In the genomic region with DNA sequence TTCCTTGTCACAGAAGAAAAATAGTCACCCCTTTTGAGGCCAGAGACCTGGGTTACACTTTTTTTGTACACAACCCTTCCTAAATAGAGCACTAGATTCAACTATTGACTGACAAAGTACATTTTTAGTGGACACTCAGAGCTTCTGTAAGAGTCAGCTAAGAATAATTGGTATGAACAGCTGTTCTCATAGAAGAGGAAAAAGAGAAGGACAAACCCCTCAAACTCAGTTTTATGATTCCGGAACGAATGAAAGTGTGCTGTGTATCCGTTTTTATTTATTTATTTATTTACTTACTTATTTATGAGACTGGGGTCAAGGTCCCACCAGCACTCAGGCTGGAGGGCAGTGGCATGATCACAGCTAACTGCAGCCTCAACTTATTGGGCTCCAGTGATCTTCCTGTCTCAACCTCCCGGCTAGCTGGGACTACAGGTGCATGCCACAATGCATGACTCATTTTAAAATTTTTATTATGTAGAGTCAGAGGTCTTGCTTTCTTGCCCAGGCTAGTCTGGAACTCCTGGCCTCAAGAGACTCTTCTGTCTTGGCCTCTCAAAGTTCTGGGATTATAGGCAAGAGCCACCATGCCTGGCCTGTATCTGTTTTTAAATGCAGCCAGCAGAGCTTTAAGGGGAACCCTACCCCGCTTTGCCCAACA, we compare ENCODE assay signal across 1 cellular context.
TF ChIP-seq lines count a peak whose summit lies in the region.

No MANE protein-coding gene starts in this region.

TF ChIP-seq in HepG2, 621 proteins besides CTCF, POLR2A, EP300 and RAD21 (continued from another document and continues in another):
- TF ChIP-seq, protein P1, sequence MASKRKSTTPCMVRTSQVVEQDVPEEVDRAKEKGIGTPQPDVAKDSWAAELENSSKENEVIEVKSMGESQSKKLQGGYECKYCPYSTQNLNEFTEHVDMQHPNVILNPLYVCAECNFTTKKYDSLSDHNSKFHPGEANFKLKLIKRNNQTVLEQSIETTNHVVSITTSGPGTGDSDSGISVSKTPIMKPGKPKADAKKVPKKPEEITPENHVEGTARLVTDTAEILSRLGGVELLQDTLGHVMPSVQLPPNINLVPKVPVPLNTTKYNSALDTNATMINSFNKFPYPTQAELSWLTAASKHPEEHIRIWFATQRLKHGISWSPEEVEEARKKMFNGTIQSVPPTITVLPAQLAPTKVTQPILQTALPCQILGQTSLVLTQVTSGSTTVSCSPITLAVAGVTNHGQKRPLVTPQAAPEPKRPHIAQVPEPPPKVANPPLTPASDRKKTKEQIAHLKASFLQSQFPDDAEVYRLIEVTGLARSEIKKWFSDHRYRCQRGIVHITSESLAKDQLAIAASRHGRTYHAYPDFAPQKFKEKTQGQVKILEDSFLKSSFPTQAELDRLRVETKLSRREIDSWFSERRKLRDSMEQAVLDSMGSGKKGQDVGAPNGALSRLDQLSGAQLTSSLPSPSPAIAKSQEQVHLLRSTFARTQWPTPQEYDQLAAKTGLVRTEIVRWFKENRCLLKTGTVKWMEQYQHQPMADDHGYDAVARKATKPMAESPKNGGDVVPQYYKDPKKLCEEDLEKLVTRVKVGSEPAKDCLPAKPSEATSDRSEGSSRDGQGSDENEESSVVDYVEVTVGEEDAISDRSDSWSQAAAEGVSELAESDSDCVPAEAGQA (IDR thresholded peaks at IDR 0.05; ENCODE audit: low read depth): no peak
- TF ChIP-seq, protein P1 (CRISPR knock-in tag; IDR thresholded peaks at IDR 0.05; ENCODE audit: borderline replicate concordance): no peak
- TF ChIP-seq ZNF343 (CRISPR knock-in tag; IDR thresholded peaks at IDR 0.05): no peak
- TF ChIP-seq, protein P2, sequence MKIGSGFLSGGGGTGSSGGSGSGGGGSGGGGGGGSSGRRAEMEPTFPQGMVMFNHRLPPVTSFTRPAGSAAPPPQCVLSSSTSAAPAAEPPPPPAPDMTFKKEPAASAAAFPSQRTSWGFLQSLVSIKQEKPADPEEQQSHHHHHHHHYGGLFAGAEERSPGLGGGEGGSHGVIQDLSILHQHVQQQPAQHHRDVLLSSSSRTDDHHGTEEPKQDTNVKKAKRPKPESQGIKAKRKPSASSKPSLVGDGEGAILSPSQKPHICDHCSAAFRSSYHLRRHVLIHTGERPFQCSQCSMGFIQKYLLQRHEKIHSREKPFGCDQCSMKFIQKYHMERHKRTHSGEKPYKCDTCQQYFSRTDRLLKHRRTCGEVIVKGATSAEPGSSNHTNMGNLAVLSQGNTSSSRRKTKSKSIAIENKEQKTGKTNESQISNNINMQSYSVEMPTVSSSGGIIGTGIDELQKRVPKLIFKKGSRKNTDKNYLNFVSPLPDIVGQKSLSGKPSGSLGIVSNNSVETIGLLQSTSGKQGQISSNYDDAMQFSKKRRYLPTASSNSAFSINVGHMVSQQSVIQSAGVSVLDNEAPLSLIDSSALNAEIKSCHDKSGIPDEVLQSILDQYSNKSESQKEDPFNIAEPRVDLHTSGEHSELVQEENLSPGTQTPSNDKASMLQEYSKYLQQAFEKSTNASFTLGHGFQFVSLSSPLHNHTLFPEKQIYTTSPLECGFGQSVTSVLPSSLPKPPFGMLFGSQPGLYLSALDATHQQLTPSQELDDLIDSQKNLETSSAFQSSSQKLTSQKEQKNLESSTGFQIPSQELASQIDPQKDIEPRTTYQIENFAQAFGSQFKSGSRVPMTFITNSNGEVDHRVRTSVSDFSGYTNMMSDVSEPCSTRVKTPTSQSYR (CRISPR knock-in tag; IDR thresholded peaks at IDR 0.05; ENCODE audit: borderline replicate concordance): no peak
- TF ChIP-seq, protein P3, sequence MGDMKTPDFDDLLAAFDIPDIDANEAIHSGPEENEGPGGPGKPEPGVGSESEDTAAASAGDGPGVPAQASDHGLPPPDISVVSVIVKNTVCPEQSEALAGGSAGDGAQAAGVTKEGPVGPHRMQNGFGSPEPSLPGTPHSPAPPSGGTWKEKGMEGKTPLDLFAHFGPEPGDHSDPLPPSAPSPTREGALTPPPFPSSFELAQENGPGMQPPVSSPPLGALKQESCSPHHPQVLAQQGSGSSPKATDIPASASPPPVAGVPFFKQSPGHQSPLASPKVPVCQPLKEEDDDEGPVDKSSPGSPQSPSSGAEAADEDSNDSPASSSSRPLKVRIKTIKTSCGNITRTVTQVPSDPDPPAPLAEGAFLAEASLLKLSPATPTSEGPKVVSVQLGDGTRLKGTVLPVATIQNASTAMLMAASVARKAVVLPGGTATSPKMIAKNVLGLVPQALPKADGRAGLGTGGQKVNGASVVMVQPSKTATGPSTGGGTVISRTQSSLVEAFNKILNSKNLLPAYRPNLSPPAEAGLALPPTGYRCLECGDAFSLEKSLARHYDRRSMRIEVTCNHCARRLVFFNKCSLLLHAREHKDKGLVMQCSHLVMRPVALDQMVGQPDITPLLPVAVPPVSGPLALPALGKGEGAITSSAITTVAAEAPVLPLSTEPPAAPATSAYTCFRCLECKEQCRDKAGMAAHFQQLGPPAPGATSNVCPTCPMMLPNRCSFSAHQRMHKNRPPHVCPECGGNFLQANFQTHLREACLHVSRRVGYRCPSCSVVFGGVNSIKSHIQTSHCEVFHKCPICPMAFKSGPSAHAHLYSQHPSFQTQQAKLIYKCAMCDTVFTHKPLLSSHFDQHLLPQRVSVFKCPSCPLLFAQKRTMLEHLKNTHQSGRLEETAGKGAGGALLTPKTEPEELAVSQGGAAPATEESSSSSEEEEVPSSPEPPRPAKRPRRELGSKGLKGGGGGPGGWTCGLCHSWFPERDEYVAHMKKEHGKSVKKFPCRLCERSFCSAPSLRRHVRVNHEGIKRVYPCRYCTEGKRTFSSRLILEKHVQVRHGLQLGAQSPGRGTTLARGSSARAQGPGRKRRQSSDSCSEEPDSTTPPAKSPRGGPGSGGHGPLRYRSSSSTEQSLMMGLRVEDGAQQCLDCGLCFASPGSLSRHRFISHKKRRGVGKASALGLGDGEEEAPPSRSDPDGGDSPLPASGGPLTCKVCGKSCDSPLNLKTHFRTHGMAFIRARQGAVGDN (CRISPR knock-in tag; IDR thresholded peaks at IDR 0.05): no peak
- no peak for TF ChIP-seq ZNF747 (CRISPR knock-in tag; IDR thresholded peaks at IDR 0.05; ENCODE audit: borderline replicate concordance)
- no peak for TF ChIP-seq NR2F1 (CRISPR knock-in tag; IDR thresholded peaks at IDR 0.05)
- TF ChIP-seq NFYB (CRISPR knock-in tag; IDR thresholded peaks at IDR 0.05): no peak
- peak; percentile 79 for TF ChIP-seq FOSL2 (CRISPR knock-in tag; IDR thresholded peaks at IDR 0.05)
- TF ChIP-seq, protein P4, sequence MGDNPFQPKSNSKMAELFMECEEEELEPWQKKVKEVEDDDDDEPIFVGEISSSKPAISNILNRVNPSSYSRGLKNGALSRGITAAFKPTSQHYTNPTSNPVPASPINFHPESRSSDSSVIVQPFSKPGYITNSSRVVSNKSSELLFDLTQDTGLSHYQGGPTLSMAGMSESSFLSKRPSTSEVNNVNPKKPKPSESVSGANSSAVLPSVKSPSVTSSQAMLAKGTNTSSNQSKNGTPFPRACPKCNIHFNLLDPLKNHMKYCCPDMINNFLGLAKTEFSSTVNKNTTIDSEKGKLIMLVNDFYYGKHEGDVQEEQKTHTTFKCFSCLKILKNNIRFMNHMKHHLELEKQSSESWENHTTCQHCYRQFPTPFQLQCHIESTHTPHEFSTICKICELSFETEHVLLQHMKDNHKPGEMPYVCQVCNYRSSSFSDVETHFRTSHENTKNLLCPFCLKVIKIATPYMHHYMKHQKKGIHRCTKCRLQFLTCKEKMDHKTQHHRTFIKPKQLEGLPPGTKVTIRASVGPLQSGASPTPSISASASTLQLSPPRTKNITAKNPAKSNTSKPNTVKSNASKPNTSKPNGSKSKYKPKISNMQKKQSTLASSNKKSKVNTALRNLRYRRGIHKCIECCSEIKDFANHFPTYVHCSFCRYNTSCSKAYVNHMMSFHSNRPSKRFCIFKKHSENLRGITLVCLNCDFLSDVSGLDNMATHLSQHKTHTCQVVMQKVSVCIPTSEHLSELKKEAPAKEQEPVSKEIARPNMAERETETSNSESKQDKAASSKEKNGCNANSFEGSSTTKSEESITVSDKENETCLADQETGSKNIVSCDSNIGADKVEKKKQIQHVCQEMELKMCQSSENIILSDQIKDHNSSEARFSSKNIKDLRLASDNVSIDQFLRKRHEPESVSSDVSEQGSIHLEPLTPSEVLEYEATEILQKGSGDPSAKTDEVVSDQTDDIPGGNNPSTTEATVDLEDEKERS (CRISPR knock-in tag; IDR thresholded peaks at IDR 0.05): no peak
- TF ChIP-seq MXI1 (IDR thresholded peaks at IDR 0.05; ENCODE audit: borderline replicate concordance, low read depth, low read length): no peak
- no peak for TF ChIP-seq RFX3 (CRISPR knock-in tag; IDR thresholded peaks at IDR 0.05)
- TF ChIP-seq SAP130 (CRISPR knock-in tag; IDR thresholded peaks at IDR 0.05; ENCODE audit: low read depth): 0 out of 2 replicates have a peak, but pooled peaks have one; percentile 17
- TF ChIP-seq, protein P5, sequence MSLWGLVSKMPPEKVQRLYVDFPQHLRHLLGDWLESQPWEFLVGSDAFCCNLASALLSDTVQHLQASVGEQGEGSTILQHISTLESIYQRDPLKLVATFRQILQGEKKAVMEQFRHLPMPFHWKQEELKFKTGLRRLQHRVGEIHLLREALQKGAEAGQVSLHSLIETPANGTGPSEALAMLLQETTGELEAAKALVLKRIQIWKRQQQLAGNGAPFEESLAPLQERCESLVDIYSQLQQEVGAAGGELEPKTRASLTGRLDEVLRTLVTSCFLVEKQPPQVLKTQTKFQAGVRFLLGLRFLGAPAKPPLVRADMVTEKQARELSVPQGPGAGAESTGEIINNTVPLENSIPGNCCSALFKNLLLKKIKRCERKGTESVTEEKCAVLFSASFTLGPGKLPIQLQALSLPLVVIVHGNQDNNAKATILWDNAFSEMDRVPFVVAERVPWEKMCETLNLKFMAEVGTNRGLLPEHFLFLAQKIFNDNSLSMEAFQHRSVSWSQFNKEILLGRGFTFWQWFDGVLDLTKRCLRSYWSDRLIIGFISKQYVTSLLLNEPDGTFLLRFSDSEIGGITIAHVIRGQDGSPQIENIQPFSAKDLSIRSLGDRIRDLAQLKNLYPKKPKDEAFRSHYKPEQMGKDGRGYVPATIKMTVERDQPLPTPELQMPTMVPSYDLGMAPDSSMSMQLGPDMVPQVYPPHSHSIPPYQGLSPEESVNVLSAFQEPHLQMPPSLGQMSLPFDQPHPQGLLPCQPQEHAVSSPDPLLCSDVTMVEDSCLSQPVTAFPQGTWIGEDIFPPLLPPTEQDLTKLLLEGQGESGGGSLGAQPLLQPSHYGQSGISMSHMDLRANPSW (CRISPR knock-in tag; IDR thresholded peaks at IDR 0.05; ENCODE audit: borderline replicate concordance): no peak
- no peak for TF ChIP-seq NFE2 (CRISPR knock-in tag; IDR thresholded peaks at IDR 0.05)
- TF ChIP-seq, protein P6, sequence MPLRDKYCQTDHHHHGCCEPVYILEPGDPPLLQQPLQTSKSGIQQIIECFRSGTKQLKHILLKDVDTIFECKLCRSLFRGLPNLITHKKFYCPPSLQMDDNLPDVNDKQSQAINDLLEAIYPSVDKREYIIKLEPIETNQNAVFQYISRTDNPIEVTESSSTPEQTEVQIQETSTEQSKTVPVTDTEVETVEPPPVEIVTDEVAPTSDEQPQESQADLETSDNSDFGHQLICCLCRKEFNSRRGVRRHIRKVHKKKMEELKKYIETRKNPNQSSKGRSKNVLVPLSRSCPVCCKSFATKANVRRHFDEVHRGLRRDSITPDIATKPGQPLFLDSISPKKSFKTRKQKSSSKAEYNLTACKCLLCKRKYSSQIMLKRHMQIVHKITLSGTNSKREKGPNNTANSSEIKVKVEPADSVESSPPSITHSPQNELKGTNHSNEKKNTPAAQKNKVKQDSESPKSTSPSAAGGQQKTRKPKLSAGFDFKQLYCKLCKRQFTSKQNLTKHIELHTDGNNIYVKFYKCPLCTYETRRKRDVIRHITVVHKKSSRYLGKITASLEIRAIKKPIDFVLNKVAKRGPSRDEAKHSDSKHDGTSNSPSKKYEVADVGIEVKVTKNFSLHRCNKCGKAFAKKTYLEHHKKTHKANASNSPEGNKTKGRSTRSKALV (CRISPR knock-in tag; IDR thresholded peaks at IDR 0.05): peak; percentile 39; the same call in 1 of the 2 replicates
- TF ChIP-seq, protein P7, sequence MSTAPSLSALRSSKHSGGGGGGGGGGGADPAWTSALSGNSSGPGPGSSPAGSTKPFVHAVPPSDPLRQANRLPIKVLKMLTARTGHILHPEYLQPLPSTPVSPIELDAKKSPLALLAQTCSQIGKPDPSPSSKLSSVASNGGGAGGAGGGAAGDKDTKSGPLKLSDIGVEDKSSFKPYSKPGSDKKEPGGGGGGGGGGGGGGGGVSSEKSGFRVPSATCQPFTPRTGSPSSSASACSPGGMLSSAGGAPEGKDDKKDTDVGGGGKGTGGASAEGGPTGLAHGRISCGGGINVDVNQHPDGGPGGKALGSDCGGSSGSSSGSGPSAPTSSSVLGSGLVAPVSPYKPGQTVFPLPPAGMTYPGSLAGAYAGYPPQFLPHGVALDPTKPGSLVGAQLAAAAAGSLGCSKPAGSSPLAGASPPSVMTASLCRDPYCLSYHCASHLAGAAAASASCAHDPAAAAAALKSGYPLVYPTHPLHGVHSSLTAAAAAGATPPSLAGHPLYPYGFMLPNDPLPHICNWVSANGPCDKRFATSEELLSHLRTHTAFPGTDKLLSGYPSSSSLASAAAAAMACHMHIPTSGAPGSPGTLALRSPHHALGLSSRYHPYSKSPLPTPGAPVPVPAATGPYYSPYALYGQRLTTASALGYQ (CRISPR knock-in tag; IDR thresholded peaks at IDR 0.05): peak; percentile 44; the same call in 1 of the 2 replicates
- no peak for TF ChIP-seq KLF13 (CRISPR knock-in tag; IDR thresholded peaks at IDR 0.05)
- no peak for TF ChIP-seq REXO4 (CRISPR knock-in tag; IDR thresholded peaks at IDR 0.05; ENCODE audit: borderline replicate concordance)
- TF ChIP-seq FLYWCH1 (CRISPR knock-in tag; IDR thresholded peaks at IDR 0.05): no peak
- TF ChIP-seq ISX (CRISPR knock-in tag; conservative IDR thresholded peaks at IDR 0.05): no peak
- TF ChIP-seq FOXA3 (CRISPR knock-in tag; IDR thresholded peaks at IDR 0.05): 0 out of 2 replicates have a peak, but pooled peaks have one; percentile 3
- 0 out of 2 replicates have a peak, but pooled peaks have one; percentile 18 for TF ChIP-seq ELF3 (CRISPR knock-in tag; IDR thresholded peaks at IDR 0.05)
